Comparison of ENCODE assay signal across 2 cellular contexts in genomic region chr1:213274140-213274539, GRCh38.
TF ChIP-seq lines count a peak whose summit lies in the region.

No MANE protein-coding gene starts in this region.

TF ChIP-seq in K562, 482 proteins besides CTCF, POLR2A, EP300 and RAD21:
- TF ChIP-seq ZNF277 (CRISPR knock-in tag; IDR thresholded peaks at IDR 0.05; ENCODE audit: borderline replicate concordance) (no peak), FOXJ2 (tag; IDR thresholded peaks at IDR 0.05) (peak; percentile 52; the same call in 1 of the 2 replicates)

TF ChIP-seq in HepG2, 621 proteins besides CTCF, POLR2A, EP300 and RAD21 (continues in another document):
- peak; percentile 66 for TF ChIP-seq ELF3 (CRISPR knock-in tag; IDR thresholded peaks at IDR 0.05)
- TF ChIP-seq SALL1 (CRISPR knock-in tag; IDR thresholded peaks at IDR 0.05), result no peak
- TF ChIP-seq ETV5 (CRISPR knock-in tag; IDR thresholded peaks at IDR 0.05; ENCODE audit: borderline replicate concordance), result peak; percentile 45; the same call in 1 of the 2 replicates
- TF ChIP-seq GABPB1 (CRISPR knock-in tag; IDR thresholded peaks at IDR 0.05), result no peak; the same call in 1 of the 2 replicates
- no peak for TF ChIP-seq ZNF253 (CRISPR knock-in tag; IDR thresholded peaks at IDR 0.05; ENCODE audit: borderline replicate concordance)
- TF ChIP-seq FOXA3 (CRISPR knock-in tag; IDR thresholded peaks at IDR 0.05), result 0 out of 2 replicates have a peak, but pooled peaks have one; percentile 8
- TF ChIP-seq RNF2 (conservative IDR thresholded peaks at IDR 0.05; ENCODE audit: low read depth), result no peak
- TF ChIP-seq RARA (CRISPR knock-in tag; IDR thresholded peaks at IDR 0.05), result peak; percentile 63
- TF ChIP-seq ZC3H13 (CRISPR knock-in tag; IDR thresholded peaks at IDR 0.05), result no peak
- no peak for TF ChIP-seq CBX1 (IDR thresholded peaks at IDR 0.05; ENCODE audit: low read depth)
- TF ChIP-seq ZNF674 (CRISPR knock-in tag; IDR thresholded peaks at IDR 0.05; ENCODE audit: low read depth), result no peak
- no peak for TF ChIP-seq SMAD1 (CRISPR knock-in tag; IDR thresholded peaks at IDR 0.05; ENCODE audit: borderline replicate concordance, low read depth)
- no peak for TF ChIP-seq NBN (conservative IDR thresholded peaks at IDR 0.05)
- no peak for TF ChIP-seq ZNF563 (CRISPR knock-in tag; IDR thresholded peaks at IDR 0.05)
- no peak for TF ChIP-seq ZNF598 (CRISPR knock-in tag; IDR thresholded peaks at IDR 0.05; ENCODE audit: borderline replicate concordance)
- peak; percentile 56; the same call in 1 of the 2 replicates for TF ChIP-seq ZNF644 (CRISPR knock-in tag; IDR thresholded peaks at IDR 0.05; ENCODE audit: low read depth)
- 0 out of 2 replicates have a peak, but pooled peaks have one; percentile 31 for TF ChIP-seq ATF7 (IDR thresholded peaks at IDR 0.05)
- no peak for TF ChIP-seq ATF7 (CRISPR knock-in tag; IDR thresholded peaks at IDR 0.05)
- no peak for TF ChIP-seq ZMAT5 (CRISPR knock-in tag; IDR thresholded peaks at IDR 0.05; ENCODE audit: borderline replicate concordance, low read depth)
- TF ChIP-seq NCOA1 (CRISPR knock-in tag; IDR thresholded peaks at IDR 0.05), result no peak
- TF ChIP-seq NCOR1 (IDR thresholded peaks at IDR 0.05; ENCODE audit: borderline replicate concordance, low read length), result no peak
- TF ChIP-seq PBX2 (CRISPR knock-in tag; IDR thresholded peaks at IDR 0.05), result no peak
- 0 out of 2 replicates have a peak, but pooled peaks have one; percentile 21 for TF ChIP-seq ARID3A (IDR thresholded peaks at IDR 0.05; ENCODE audit: low read depth, low read length)
- no peak for TF ChIP-seq GLMP (CRISPR knock-in tag; IDR thresholded peaks at IDR 0.05; ENCODE audit: borderline replicate concordance)
- TF ChIP-seq ZSCAN29 (CRISPR knock-in tag; conservative IDR thresholded peaks at IDR 0.05), result no peak
- no peak for TF ChIP-seq ZNF512B (CRISPR knock-in tag; IDR thresholded peaks at IDR 0.05; ENCODE audit: borderline replicate concordance)
- no peak for TF ChIP-seq PRDM15 (CRISPR knock-in tag; IDR thresholded peaks at IDR 0.05)
- no peak for TF ChIP-seq HOXA7 (CRISPR knock-in tag; IDR thresholded peaks at IDR 0.05)
- 0 out of 2 replicates have a peak, but pooled peaks have one; percentile 30 for TF ChIP-seq ZNF335 (CRISPR knock-in tag; IDR thresholded peaks at IDR 0.05)
- TF ChIP-seq NFYC (CRISPR knock-in tag; IDR thresholded peaks at IDR 0.05), result no peak
- TF ChIP-seq RBM22 (optimal IDR thresholded peaks at IDR 0.05; ENCODE audit: low read length), result no peak
- TF ChIP-seq SRF (IDR thresholded peaks at IDR 0.05; ENCODE audit: low read depth, low read length), result no peak
- 0 out of 2 replicates have a peak, but pooled peaks have one; percentile 16 for TF ChIP-seq SOX5 (CRISPR knock-in tag; IDR thresholded peaks at IDR 0.05; ENCODE audit: borderline replicate concordance)
- TF ChIP-seq RORA (CRISPR knock-in tag; IDR thresholded peaks at IDR 0.05), result no peak
- TF ChIP-seq ZNF557 (CRISPR knock-in tag; IDR thresholded peaks at IDR 0.05), result no peak
- TF ChIP-seq FOXA1 (IDR thresholded peaks at IDR 0.05), result no peak
- TF ChIP-seq FOXA1 (CRISPR knock-in tag; IDR thresholded peaks at IDR 0.05), result 0 out of 2 replicates have a peak, but pooled peaks have one; percentile 8
- TF ChIP-seq ZNF816 (CRISPR knock-in tag; IDR thresholded peaks at IDR 0.05; ENCODE audit: borderline replicate concordance), result no peak
- no peak for TF ChIP-seq HNRNPUL1 (IDR thresholded peaks at IDR 0.05; ENCODE audit: low read depth, low read length)
- TF ChIP-seq GATAD2A (CRISPR knock-in tag; IDR thresholded peaks at IDR 0.05), result no peak
- no peak for TF ChIP-seq FOSL2 (CRISPR knock-in tag; IDR thresholded peaks at IDR 0.05)
- TF ChIP-seq ZBTB21 (CRISPR knock-in tag; IDR thresholded peaks at IDR 0.05), result 0 out of 2 replicates have a peak, but pooled peaks have one; percentile 58
- TF ChIP-seq DDIT3 (CRISPR knock-in tag; IDR thresholded peaks at IDR 0.05), result no peak
- no peak for TF ChIP-seq ZSCAN9 (CRISPR knock-in tag; IDR thresholded peaks at IDR 0.05; ENCODE audit: borderline replicate concordance)
- TF ChIP-seq ATF6 (CRISPR knock-in tag; conservative IDR thresholded peaks at IDR 0.05), result no peak
- no peak for TF ChIP-seq MTF2 (CRISPR knock-in tag; IDR thresholded peaks at IDR 0.05; ENCODE audit: borderline replicate concordance)
- no peak for TF ChIP-seq KLF15 (CRISPR knock-in tag; IDR thresholded peaks at IDR 0.05; ENCODE audit: borderline replicate concordance)
- peak; percentile 65 for TF ChIP-seq POGZ (CRISPR knock-in tag; IDR thresholded peaks at IDR 0.05)
- peak; percentile 51; the same call in 1 of the 2 replicates for TF ChIP-seq MED1 (CRISPR knock-in tag; IDR thresholded peaks at IDR 0.05)
- no peak for TF ChIP-seq NR2F6 (IDR thresholded peaks at IDR 0.05)
- 0 out of 2 replicates have a peak, but pooled peaks have one; percentile 9 for TF ChIP-seq NR2F6 (CRISPR knock-in tag; IDR thresholded peaks at IDR 0.05)
- no peak for TF ChIP-seq ZNF709 (CRISPR knock-in tag; IDR thresholded peaks at IDR 0.05)
- no peak for TF ChIP-seq ZNF597 (CRISPR knock-in tag; IDR thresholded peaks at IDR 0.05)
- TF ChIP-seq HIC2 (CRISPR knock-in tag; IDR thresholded peaks at IDR 0.05; ENCODE audit: low read depth), result no peak
- no peak for TF ChIP-seq ZKSCAN8 (CRISPR knock-in tag; IDR thresholded peaks at IDR 0.05; ENCODE audit: borderline replicate concordance)
